In the genomic region with DNA sequence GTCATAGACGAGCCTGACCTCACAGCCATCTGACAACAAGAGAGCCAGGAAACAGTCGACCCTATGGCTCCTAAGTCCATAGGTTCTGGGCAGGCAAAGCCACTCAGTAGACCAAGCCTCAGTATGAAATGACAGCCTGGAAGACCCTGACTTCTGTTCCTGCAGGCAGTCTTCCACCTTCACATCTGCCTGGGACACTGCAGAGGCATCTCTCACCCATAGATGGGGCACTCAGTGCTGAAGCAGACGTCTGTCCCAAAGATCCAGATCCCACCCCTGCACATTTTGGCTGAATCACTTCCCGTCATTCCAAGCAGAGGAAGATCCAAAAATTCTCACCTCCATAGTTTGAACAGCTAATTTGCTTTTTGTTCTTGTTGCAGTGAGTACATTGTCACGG, we compare ENCODE assay signal across 3 cellular contexts.
TF ChIP-seq lines count a peak whose summit lies in the region.

No MANE protein-coding gene starts in this region.

TF ChIP-seq in A549, 52 proteins besides CTCF, POLR2A, EP300 and RAD21:
- TF ChIP-seq, protein P1, sequence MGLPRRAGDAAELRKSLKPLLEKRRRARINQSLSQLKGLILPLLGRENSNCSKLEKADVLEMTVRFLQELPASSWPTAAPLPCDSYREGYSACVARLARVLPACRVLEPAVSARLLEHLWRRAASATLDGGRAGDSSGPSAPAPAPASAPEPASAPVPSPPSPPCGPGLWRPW (IDR thresholded peaks at IDR 0.05) = no peak
- TF ChIP-seq MYC (IDR thresholded peaks at IDR 0.05; ENCODE audit: borderline replicate concordance, low read length) (no peak), ESRRA (IDR thresholded peaks at IDR 0.05; ENCODE audit: borderline replicate concordance, low read length) (no peak), HOXB13 (CRISPR knock-in tag; IDR thresholded peaks at IDR 0.05; ENCODE audit: low read depth) (no peak), RARB (CRISPR knock-in tag; IDR thresholded peaks at IDR 0.05) (no peak), CBX2 (IDR thresholded peaks at IDR 0.05; ENCODE audit: borderline replicate concordance, low read depth) (no peak), RCOR1 (IDR thresholded peaks at IDR 0.05; ENCODE audit: low read depth, low read length) (no peak), MAFK (IDR thresholded peaks at IDR 0.05; ENCODE audit: partially characterized antibody) (no peak), CEBPB (IDR thresholded peaks at IDR 0.05) (no peak), HEYL (CRISPR knock-in tag; IDR thresholded peaks at IDR 0.05) (no peak), EHMT2 (IDR thresholded peaks at IDR 0.05; ENCODE audit: low read depth) (no peak), CHD2 (IDR thresholded peaks at IDR 0.05; ENCODE audit: low read length, partially characterized antibody) (no peak), FOXS1 (CRISPR knock-in tag; IDR thresholded peaks at IDR 0.05) (no peak)
- TF ChIP-seq, protein P2, sequence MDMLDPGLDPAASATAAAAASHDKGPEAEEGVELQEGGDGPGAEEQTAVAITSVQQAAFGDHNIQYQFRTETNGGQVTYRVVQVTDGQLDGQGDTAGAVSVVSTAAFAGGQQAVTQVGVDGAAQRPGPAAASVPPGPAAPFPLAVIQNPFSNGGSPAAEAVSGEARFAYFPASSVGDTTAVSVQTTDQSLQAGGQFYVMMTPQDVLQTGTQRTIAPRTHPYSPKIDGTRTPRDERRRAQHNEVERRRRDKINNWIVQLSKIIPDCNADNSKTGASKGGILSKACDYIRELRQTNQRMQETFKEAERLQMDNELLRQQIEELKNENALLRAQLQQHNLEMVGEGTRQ (IDR thresholded peaks at IDR 0.05) = no peak

TF ChIP-seq in HEK293T, 16 proteins besides CTCF, POLR2A, EP300 and RAD21 (continued from another document):
- TF ChIP-seq L3MBTL2 (conservative IDR thresholded peaks at IDR 0.05) = no peak
- no peak for TF ChIP-seq HDGF (IDR thresholded peaks at IDR 0.05; ENCODE audit: borderline replicate concordance)
- no peak for TF ChIP-seq ZNF384 (IDR thresholded peaks at IDR 0.05)
- TF ChIP-seq NFRKB (IDR thresholded peaks at IDR 0.05) = no peak
- TF ChIP-seq, protein P3, sequence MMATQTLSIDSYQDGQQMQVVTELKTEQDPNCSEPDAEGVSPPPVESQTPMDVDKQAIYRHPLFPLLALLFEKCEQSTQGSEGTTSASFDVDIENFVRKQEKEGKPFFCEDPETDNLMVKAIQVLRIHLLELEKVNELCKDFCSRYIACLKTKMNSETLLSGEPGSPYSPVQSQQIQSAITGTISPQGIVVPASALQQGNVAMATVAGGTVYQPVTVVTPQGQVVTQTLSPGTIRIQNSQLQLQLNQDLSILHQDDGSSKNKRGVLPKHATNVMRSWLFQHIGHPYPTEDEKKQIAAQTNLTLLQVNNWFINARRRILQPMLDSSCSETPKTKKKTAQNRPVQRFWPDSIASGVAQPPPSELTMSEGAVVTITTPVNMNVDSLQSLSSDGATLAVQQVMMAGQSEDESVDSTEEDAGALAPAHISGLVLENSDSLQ (IDR thresholded peaks at IDR 0.05) = no peak
- TF ChIP-seq BHLHE40 (IDR thresholded peaks at IDR 0.05; ENCODE audit: borderline replicate concordance) = no peak
- no peak for TF ChIP-seq FOXM1 (IDR thresholded peaks at IDR 0.05; ENCODE audit: borderline replicate concordance)
- TF ChIP-seq SP1 (IDR thresholded peaks at IDR 0.05) = no peak
- no peak for TF ChIP-seq ELF4 (IDR thresholded peaks at IDR 0.05)
- no peak for TF ChIP-seq FOXA1 (IDR thresholded peaks at IDR 0.05)

TF ChIP-seq in H1, 55 proteins besides CTCF, POLR2A, EP300 and RAD21 (continued from another document):
- TF ChIP-seq, protein P4, sequence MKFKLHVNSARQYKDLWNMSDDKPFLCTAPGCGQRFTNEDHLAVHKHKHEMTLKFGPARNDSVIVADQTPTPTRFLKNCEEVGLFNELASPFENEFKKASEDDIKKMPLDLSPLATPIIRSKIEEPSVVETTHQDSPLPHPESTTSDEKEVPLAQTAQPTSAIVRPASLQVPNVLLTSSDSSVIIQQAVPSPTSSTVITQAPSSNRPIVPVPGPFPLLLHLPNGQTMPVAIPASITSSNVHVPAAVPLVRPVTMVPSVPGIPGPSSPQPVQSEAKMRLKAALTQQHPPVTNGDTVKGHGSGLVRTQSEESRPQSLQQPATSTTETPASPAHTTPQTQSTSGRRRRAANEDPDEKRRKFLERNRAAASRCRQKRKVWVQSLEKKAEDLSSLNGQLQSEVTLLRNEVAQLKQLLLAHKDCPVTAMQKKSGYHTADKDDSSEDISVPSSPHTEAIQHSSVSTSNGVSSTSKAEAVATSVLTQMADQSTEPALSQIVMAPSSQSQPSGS (IDR thresholded peaks at IDR 0.05; ENCODE audit: low read length) = no peak
- no peak for TF ChIP-seq BACH1 (IDR thresholded peaks at IDR 0.05; ENCODE audit: low read length)
- no peak for TF ChIP-seq CBX8 (IDR thresholded peaks at IDR 0.05; ENCODE audit: borderline replicate concordance, low read depth, low read length)
- no peak for TF ChIP-seq RNF2 (IDR thresholded peaks at IDR 0.05; ENCODE audit: borderline replicate concordance, low read depth, low read length, missing control alignments, poor library complexity, severe bottlenecking)
- TF ChIP-seq SP2 (IDR thresholded peaks at IDR 0.05; ENCODE audit: low read length) = no peak
- no peak for TF ChIP-seq RXRA (IDR thresholded peaks at IDR 0.05; ENCODE audit: insufficient read depth, low read depth, low read length)
- no peak for TF ChIP-seq NANOG (IDR thresholded peaks at IDR 0.05; ENCODE audit: insufficient read depth, low read depth, low read length, poor library complexity, severe bottlenecking)
